ENCODE assay signal across 8 cellular contexts in genomic region chr1:116571215-116571919, GRCh38. TPM values are rescaled to one million over a fixed set of nuclear protein-coding genes. Genes with fewer than 3 reads are reported as not detected.
DNase-seq lines count a peak whose midpoint lies in the region; ATAC-seq and TF ChIP-seq lines count a peak whose summit lies in the region.

No MANE protein-coding gene starts in this region.

- H3K27ac ChIP-seq in SU-DHL-6 (ENCODE audit: low read depth, low read length): no peak overlapping the region
- peak overlapping the region; percentile 87 to 99 (median 98) for H3K27ac ChIP-seq in gastroesophageal sphincter

- intact Hi-C loops in sciatic nerve (cut with DNase I): no loop called here

- no peak for TF ChIP-seq POLR2A in gastroesophageal sphincter (IDR thresholded peaks at IDR 0.05)

- H4K20me1 ChIP-seq in SU-DHL-6 (ENCODE audit: low read depth, low read length): peaks cover 4% of the 10 kb centered on the region; the same call in 1 of the 2 replicates

- peak overlapping the region; percentile 99 for H2AFZ ChIP-seq in SU-DHL-6 (ENCODE audit: low read depth, low read length, severe bottlenecking)

- TF ChIP-seq CTCF in GM12865 (IDR thresholded peaks at IDR 0.05; ENCODE audit: insufficient read depth, low read depth, low read length, missing control alignments) (no peak), SU-DHL-6 (IDR thresholded peaks at IDR 0.05; ENCODE audit: insufficient read depth, low read length, poor library complexity, severe bottlenecking) (no peak), gastroesophageal sphincter (IDR thresholded peaks at IDR 0.05) (no peak)

- H3K36me3 ChIP-seq in SU-DHL-6 (ENCODE audit: low read length) (no peaks in the 10 kb centered on the region), gastroesophageal sphincter (no peaks in the 10 kb centered on the region)

- H3K4me3 ChIP-seq in GM12865 (ENCODE audit: low read depth, low read length) (peak overlapping the region; percentile 93), SU-DHL-6 (ENCODE audit: insufficient read depth, low read length, poor library complexity, severe bottlenecking) (peak overlapping the region; percentile 87), gastroesophageal sphincter (peak overlapping the region; percentile 64 to 95)

- no peaks in the 10 kb centered on the region for H3F3A ChIP-seq in SU-DHL-6 (ENCODE audit: insufficient read depth)

- H3K27me3 ChIP-seq in SU-DHL-6 (ENCODE audit: low read length) (no peaks in the 10 kb centered on the region), gastroesophageal sphincter (no peaks in the 10 kb centered on the region)

- no peak for ATAC-seq in gastroesophageal sphincter
- ATAC-seq in sciatic nerve: peak; percentile 21
- ATAC-seq in HG03442 (IDR thresholded peaks at IDR 0.05; ENCODE audit: unreplicated experiment): no peak
- ATAC-seq in HG03378 (IDR thresholded peaks at IDR 0.05; ENCODE audit: unreplicated experiment): no peak
- ATAC-seq in GM21447 (IDR thresholded peaks at IDR 0.05; ENCODE audit: unreplicated experiment): no peak

- WGBS in gastroesophageal sphincter (ENCODE audit: low coverage in 1 of 2), 2 donors: 11 to 18% methylated on average over 2 to 20 of the region's 24 CpGs

- peak overlapping the region; percentile 94 for H3K9ac ChIP-seq in SU-DHL-6 (ENCODE audit: low read length)

- TF ChIP-seq EP300 in gastroesophageal sphincter (IDR thresholded peaks at IDR 0.05): no peak

- H3K4me2 ChIP-seq in SU-DHL-6 (ENCODE audit: low read depth, low read length, poor library complexity, severe bottlenecking): peak overlapping the region; percentile 86

- H3K4me1 ChIP-seq in gastroesophageal sphincter: peaks cover 0 to 38% (median 8%) of the 10 kb centered on the region in 3 donors

- H3K9me3 ChIP-seq in SU-DHL-6 (ENCODE audit: insufficient read depth, low read length) (no peaks in the 10 kb centered on the region), gastroesophageal sphincter (no peaks in the 10 kb centered on the region)

- H3K9me2 ChIP-seq in SU-DHL-6 (replicated peaks; ENCODE audit: insufficient read depth, low read length): no peaks in the 10 kb centered on the region

- DNase-seq in GM12865 (ENCODE audit: low read depth) (no peak), sciatic nerve (ENCODE audit: low spot score) (no peak), GM19240 (ENCODE audit: insufficient read length, low spot score) (no peak)

- no peaks in the 10 kb centered on the region for H3K79me2 ChIP-seq in SU-DHL-6 (ENCODE audit: insufficient read depth, low read length)

RNA-seq across cellular contexts. Expression of gene CD58, which starts 0.5 kb away (rescaled TPM):
- 10 to 100 TPM; 14.3 to 32.4 (median 24.8) TPM for total RNA-seq in gastroesophageal sphincter
- total RNA-seq in sciatic nerve: 21.3 TPM
